8 cellular contexts compared by ENCODE assay signal in genomic region chr2:113877651-113878594, GRCh38. TPM values are rescaled to one million over a fixed set of nuclear protein-coding genes. Genes with fewer than 3 reads are reported as not detected.
DNase-seq lines count a peak whose midpoint lies in the region; ATAC-seq and TF ChIP-seq lines count a peak whose summit lies in the region.

No MANE protein-coding gene starts in this region.

- H3K9me3 Mint-ChIP-seq in brain (no peaks in the 10 kb centered on the region), mesothelial cell of epicardium (no peaks in the 10 kb centered on the region)

- ATAC-seq in GM21526 (IDR thresholded peaks at IDR 0.05; ENCODE audit: low FRiP score, unreplicated experiment) (no peak), GM18502 (IDR thresholded peaks at IDR 0.05; ENCODE audit: poor library complexity, unreplicated experiment) (no peak)

- no peaks in the 10 kb centered on the region for H3K9me3 ChIP-seq in MG63
- H3K9me3 ChIP-seq in spleen, result no peaks in the 10 kb centered on the region

- H3K4me1 ChIP-seq in spleen, result peaks cover 0 to 48% (median 15%) of the 10 kb centered on the region in 6 donors

- H3K36me3 Mint-ChIP-seq in brain (peaks cover 2% of the 10 kb centered on the region), mesothelial cell of epicardium (no peaks in the 10 kb centered on the region)

- H3K27me3 Mint-ChIP-seq in brain (peaks cover 3% of the 10 kb centered on the region), mesothelial cell of epicardium (ENCODE audit: low read depth) (no peaks in the 10 kb centered on the region)

- peak overlapping the region in 3 of 5 experiments; percentile 5 to 64 (median 13) for H3K27ac Mint-ChIP-seq in brain
- H3K27ac Mint-ChIP-seq in mesothelial cell of epicardium, result peak overlapping the region; percentile 4

- H3K4me3 Mint-ChIP-seq in brain, result no peak overlapping the region
- H3K4me3 Mint-ChIP-seq in mesothelial cell of epicardium, result no peak overlapping the region

- H3K36me3 ChIP-seq in MG63 (no peaks in the 10 kb centered on the region), spleen (peaks cover 0 to 14% (median 0%) of the 10 kb centered on the region in 6 donors)

- DNase-seq in DMS79 (lab: John Stamatoyannopoulos, UW) (peak; percentile 70), MG63 (peak; percentile 19), mesothelial cell of epicardium (ENCODE audit: low spot score in 2 of 2, unreplicated experiment in 2 of 2) (no peak), NCI-H774 (lab: John Stamatoyannopoulos, UW) (no peak), spleen (no peak)

- intact Hi-C loops in spleen (cut with DNase I; ENCODE audit: low total_unique reads), result no loop called here

- peak overlapping the region in 3 of 8 donors; percentile 49 to 55 (median 51) for H3K27ac ChIP-seq in spleen

- no peaks in the 10 kb centered on the region for H3K27me3 ChIP-seq in MG63
- H3K27me3 ChIP-seq in spleen (replicated peaks in 1 of 7), result no peaks in the 10 kb centered on the region

- H3K4me1 Mint-ChIP-seq in brain (peaks cover 22% of the 10 kb centered on the region), mesothelial cell of epicardium (peaks cover 25% of the 10 kb centered on the region)

- H3K4me3 ChIP-seq in MG63 (no peak overlapping the region), spleen (no peak overlapping the region)

- 43 to 68% (median 63%) methylated on average over 5 of the region's 5 CpGs for WGBS in spleen, 5 donors

- TF ChIP-seq CTCF in brain (conservative IDR thresholded peaks at IDR 0.05) (no peak), mesothelial cell of epicardium (IDR thresholded peaks at IDR 0.05; ENCODE audit: unreplicated experiment) (no peak), spleen (IDR thresholded peaks at IDR 0.05 in 8 of 11, conservative IDR thresholded peaks at IDR 0.05 in 3 of 11) (no peak)

- TF ChIP-seq POLR2A in spleen (IDR thresholded peaks at IDR 0.05), result no peak

RNA-seq across cellular contexts. Expression of gene ACTR3, which starts 12.0 kb away (rescaled TPM):
- total RNA-seq in MG63 (2014; rRNA removed; shearing (Covaris generic); ENCODE audit: low replicate concordance), result 378 and 428 TPM in 2 replicates
- polyA plus RNA-seq in brain (ENCODE audit: insufficient read depth, low read depth, low replicate concordance), result 111 TPM
- 150 to 163 TPM (median 151 TPM) in 3 replicates for total RNA-seq in mesothelial cell of epicardium
- total RNA-seq in spleen, result 100 to 1,000 TPM; 186 to 488 (median 286) TPM
- polyA plus RNA-seq in spleen, result 100 to 1,000 TPM in 2 of 3 donors, 10 to 100 TPM in 1; 75.5 to 118 (median 115) TPM

Comparison
In these comparisons a context has a peak if more than half of its experiments do, and no peak if none do; other contexts are left out.
1. DNase-seq: peak in DMS79 (single experiment) and MG63 (single experiment); none in mesothelial cell of epicardium (0 of 2), NCI-H774 (single experiment) and spleen (single experiment).